1 cellular context compared by ENCODE assay signal in the genomic region with DNA sequence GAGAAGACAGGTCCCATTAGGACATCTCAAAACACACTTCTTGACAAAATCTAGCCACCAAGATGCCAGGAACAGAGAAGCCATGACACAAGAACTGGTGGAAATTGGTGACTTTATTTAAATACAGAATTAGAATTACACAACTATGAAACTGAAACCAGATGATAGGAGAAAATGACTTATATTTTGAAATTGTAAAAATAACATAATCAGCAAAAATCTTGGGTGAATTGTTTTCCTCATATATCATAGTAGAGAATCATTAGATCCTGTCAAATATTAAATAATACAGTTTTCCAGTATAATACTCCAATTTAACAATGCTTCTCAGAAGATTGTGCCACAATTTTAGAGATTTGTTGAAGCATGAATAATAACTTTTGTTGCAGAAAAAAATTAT.
TF ChIP-seq lines count a peak whose summit lies in the region.

No MANE protein-coding gene starts in this region.

TF ChIP-seq in GM12878, 131 proteins besides CTCF, POLR2A, EP300 and RAD21 (continued from another document):
- TF ChIP-seq E2F8 (IDR thresholded peaks at IDR 0.05; ENCODE audit: low read depth, partially characterized antibody) (no peak), CHD4 (IDR thresholded peaks at IDR 0.05) (no peak), IRF5 (IDR thresholded peaks at IDR 0.05; ENCODE audit: borderline replicate concordance) (no peak), ZBED1 (IDR thresholded peaks at IDR 0.05; ENCODE audit: borderline replicate concordance) (no peak), CEBPZ (IDR thresholded peaks at IDR 0.05; ENCODE audit: low read depth, low read length) (no peak), MXI1 (IDR thresholded peaks at IDR 0.05; ENCODE audit: low read depth, low read length) (no peak), CBX5 (IDR thresholded peaks at IDR 0.05; ENCODE audit: low read depth) (no peak), PAX5 (IDR thresholded peaks at IDR 0.05; ENCODE audit: borderline replicate concordance, low read depth, low read length) (no peak), NFIC (IDR thresholded peaks at IDR 0.05; ENCODE audit: low read depth, low read length) (no peak), TCF7 (IDR thresholded peaks at IDR 0.05; ENCODE audit: borderline replicate concordance) (no peak), RUNX3 (IDR thresholded peaks at IDR 0.05; ENCODE audit: low read length) (no peak)
